In genomic region chr2:141728142-141728541, GRCh38 we compare ENCODE assay signal across 1 cellular context.
TF ChIP-seq lines count a peak whose summit lies in the region.

No MANE protein-coding gene starts in this region.

TF ChIP-seq in H1, 55 proteins besides CTCF, POLR2A, EP300 and RAD21 (continued from another document):
- no peak for TF ChIP-seq BACH1 (IDR thresholded peaks at IDR 0.05; ENCODE audit: low read length)
- TF ChIP-seq EZH2 (IDR thresholded peaks at IDR 0.05; ENCODE audit: low read depth, low read length, severe bottlenecking) = no peak
- TF ChIP-seq KDM4A (IDR thresholded peaks at IDR 0.05; ENCODE audit: low read depth, low read length, severe bottlenecking) = no peak
- no peak for TF ChIP-seq EGR1 (IDR thresholded peaks at IDR 0.05; ENCODE audit: borderline replicate concordance, low read depth, low read length)
- TF ChIP-seq BCL11A (IDR thresholded peaks at IDR 0.05; ENCODE audit: low read depth in 2 of 2, low read length in 2 of 2) = no peak
- no peak for TF ChIP-seq KDM1A (IDR thresholded peaks at IDR 0.05; ENCODE audit: borderline replicate concordance, low read length)
- TF ChIP-seq SUZ12 (IDR thresholded peaks at IDR 0.05; ENCODE audit: low read length) = no peak
- TF ChIP-seq ASH2L (IDR thresholded peaks at IDR 0.05; ENCODE audit: low read length) = no peak
- TF ChIP-seq FOSL1 (IDR thresholded peaks at IDR 0.05; ENCODE audit: insufficient read depth, low read depth, low read length) = no peak
- no peak for TF ChIP-seq TBP (IDR thresholded peaks at IDR 0.05; ENCODE audit: low read depth, low read length)
- TF ChIP-seq NRF1 (IDR thresholded peaks at IDR 0.05; ENCODE audit: low read depth, low read length) = no peak
- no peak for TF ChIP-seq SRF (IDR thresholded peaks at IDR 0.05; ENCODE audit: low read depth, low read length)
